ENCODE assay signal across 10 cellular contexts in genomic region chr5:149616727-149617284, GRCh38. TPM values are rescaled to one million over a fixed set of nuclear protein-coding genes. Genes with fewer than 3 reads are reported as not detected.
A peak's percentile ranks its signal among the peaks of the same experiment; 100 is the strongest.
DNase-seq lines count a peak whose midpoint lies in the region; ATAC-seq and TF ChIP-seq lines count a peak whose summit lies in the region.
"Had no signal": no experiment of that assay in that cellular context is flagged by ENCODE, and none has a peak within 500 bp of the region (broad histone marks: within the 10 kb centered on the region; RNA-seq: fewer than 3 reads in every experiment).

No MANE protein-coding gene starts in this region.

- H3K36me3 ChIP-seq in DOHH2 (ENCODE audit: control insufficient read depth, low read length) (peaks cover 81% of the 10 kb centered on the region), OCI-LY3 (replicated peaks; ENCODE audit: low read depth, low read length) (no peaks in the 10 kb centered on the region), SJCRH30 (no peaks in the 10 kb centered on the region), gastrocnemius medialis (peaks cover 0 to 17% of the 10 kb centered on the region in 2 donors)

- H3K27ac ChIP-seq in DOHH2 (ENCODE audit: low read depth, low read length) (peak overlapping the region; percentile 86), OCI-LY3 (ENCODE audit: low read length) (peak overlapping the region; percentile 59), SJCRH30 (no peak overlapping the region), right cardiac atrium (ENCODE audit: low read length) (no peak overlapping the region), gastrocnemius medialis (no peak overlapping the region)

- H3K4me3 ChIP-seq in DOHH2 (ENCODE audit: low read length) (peak overlapping the region; percentile 53), OCI-LY3 (ENCODE audit: low read length) (no peak overlapping the region), SJCRH30 (no peak overlapping the region), right cardiac atrium (ENCODE audit: low read length) (no peak overlapping the region), gastrocnemius medialis (no peak overlapping the region)
- H3K4me3 ChIP-seq: tibial nerve had no signal

- ATAC-seq in GM19023 (IDR thresholded peaks at IDR 0.05; ENCODE audit: unreplicated experiment) (peak; percentile 65), HG02763 (IDR thresholded peaks at IDR 0.05; ENCODE audit: unreplicated experiment) (peak; percentile 73), right cardiac atrium (no peak), gastrocnemius medialis (no peak)

- no peaks in the 10 kb centered on the region for H3K9me2 ChIP-seq in DOHH2 (replicated peaks; ENCODE audit: control insufficient read depth, low read length)

- H3F3A ChIP-seq in DOHH2 (ENCODE audit: control insufficient read depth, insufficient read depth) = peaks cover 25% of the 10 kb centered on the region

- no peak overlapping the region for H3K9ac ChIP-seq in OCI-LY3 (ENCODE audit: low read length)

- H2AFZ ChIP-seq in OCI-LY3 (ENCODE audit: low read depth, low read length) = no peak overlapping the region

- H3K27me3 ChIP-seq in DOHH2 (ENCODE audit: control insufficient read depth, low read length) = no peaks in the 10 kb centered on the region
- no peaks in the 10 kb centered on the region for H3K27me3 ChIP-seq in OCI-LY3 (ENCODE audit: low read depth, low read length)
- H3K27me3 ChIP-seq in SJCRH30 = no peaks in the 10 kb centered on the region
- H3K27me3 ChIP-seq in right cardiac atrium (ENCODE audit: control insufficient read depth, insufficient read depth) = no peaks in the 10 kb centered on the region
- no peaks in the 10 kb centered on the region for H3K27me3 ChIP-seq in gastrocnemius medialis
- H3K27me3 ChIP-seq: tibial nerve had no signal

- in situ Hi-C loops in gastrocnemius medialis (cut with MboI; ENCODE audit: low sequenced_read_pairs in 4 of 4) = no loop called here

- intact Hi-C loops in right cardiac atrium (cut with DNase I) (no loop called here), gastrocnemius medialis (cut with DNase I; ENCODE audit: low total_unique reads) (no loop called here)

- H3K4me1 ChIP-seq in DOHH2 (ENCODE audit: control insufficient read depth, low read length) = peaks cover 78% of the 10 kb centered on the region
- peaks cover 28% of the 10 kb centered on the region for H3K4me1 ChIP-seq in OCI-LY3 (ENCODE audit: low read length)
- H3K4me1 ChIP-seq in SJCRH30 = peaks cover 16% of the 10 kb centered on the region
- no peaks in the 10 kb centered on the region for H3K4me1 ChIP-seq in right cardiac atrium (ENCODE audit: control insufficient read depth, insufficient read depth, low read length)
- peaks cover 7 to 16% of the 10 kb centered on the region in 2 donors for H3K4me1 ChIP-seq in gastrocnemius medialis

- TF ChIP-seq CTCF in DOHH2 (IDR thresholded peaks at IDR 0.05; ENCODE audit: low read depth, low read length, poor library complexity, severe bottlenecking) = no peak
- TF ChIP-seq CTCF in OCI-LY3 (IDR thresholded peaks at IDR 0.05; ENCODE audit: low read depth, low read length) = no peak
- no peak for TF ChIP-seq CTCF in gastrocnemius medialis (IDR thresholded peaks at IDR 0.05 in 4 of 5, conservative IDR thresholded peaks at IDR 0.05 in 1 of 5)

- TF ChIP-seq POLR2A in gastrocnemius medialis (IDR thresholded peaks at IDR 0.05) = no peak

- 89% methylated on average over 3 of the region's 3 CpGs for WGBS in right cardiac atrium

- H3K9me3 ChIP-seq in DOHH2 (ENCODE audit: control insufficient read depth, insufficient read depth, low read length) (no peaks in the 10 kb centered on the region), OCI-LY3 (ENCODE audit: insufficient read depth, low read length) (no peaks in the 10 kb centered on the region), SJCRH30 (replicated peaks) (no peaks in the 10 kb centered on the region), right cardiac atrium (ENCODE audit: control insufficient read depth, low read length) (no peaks in the 10 kb centered on the region), gastrocnemius medialis (no peaks in the 10 kb centered on the region)
- H3K9me3 ChIP-seq: tibial nerve had no signal

- DNase-seq in cerebellar cortex (ENCODE audit: low spot score) (no peak), SJCRH30 (no peak), right cardiac atrium (no peak), gastrocnemius medialis (no peak)
- DNase-seq: NCI-H510A had no signal

- H3K4me2 ChIP-seq in DOHH2 (ENCODE audit: low read length) = peak overlapping the region; percentile 61
- peak overlapping the region; percentile 78 for H3K4me2 ChIP-seq in OCI-LY3 (ENCODE audit: low read length)

- H3K79me2 ChIP-seq in DOHH2 (ENCODE audit: control insufficient read depth, low read length) = peaks cover 35% of the 10 kb centered on the region
- no peaks in the 10 kb centered on the region for H3K79me2 ChIP-seq in OCI-LY3 (ENCODE audit: low read length)

- H4K20me1 ChIP-seq in DOHH2 (ENCODE audit: control insufficient read depth, insufficient read depth, low read depth, low read length) (no peaks in the 10 kb centered on the region), OCI-LY3 (ENCODE audit: insufficient read depth, low read length) (no peaks in the 10 kb centered on the region)

RNA-seq across cellular contexts. Expression of gene ARHGEF37, which starts 35.5 kb away (rescaled TPM):
- total RNA-seq in SJCRH30 (2014; rRNA removed; shearing (Covaris generic)) = 0.05 and 0.38 TPM in 2 replicates
- total RNA-seq in right cardiac atrium = 10 to 100 TPM; 20.6 to 25.7 (median 23.2) TPM
- 10.4 TPM for polyA plus RNA-seq in right cardiac atrium
- 10 to 100 TPM in 3 of 4 donors, 1 to 10 TPM in 1; 9.5 to 28.6 (median 21.0) TPM for total RNA-seq in gastrocnemius medialis

Comparison
In these comparisons a context has a peak if more than half of its experiments do, and no peak if none do; other contexts are left out.
1. H3K27ac ChIP-seq: peak in DOHH2 (single experiment) and OCI-LY3 (single experiment); none in SJCRH30 (single experiment), right cardiac atrium (single experiment) and gastrocnemius medialis (0 of 4).
2. ATAC-seq: peak in GM19023 (single experiment) and HG02763 (single experiment); none in right cardiac atrium (0 of 2) and gastrocnemius medialis (0 of 2).